21 cellular contexts compared by ENCODE assay signal in genomic region chr15:62854420-62855084, GRCh38.
DNase-seq lines count a peak whose midpoint lies in the region; ATAC-seq, FAIRE-seq and TF ChIP-seq lines count a peak whose summit lies in the region.
"Had no signal": no experiment of that assay in that cellular context is flagged by ENCODE, and none has a peak within 500 bp of the region (broad histone marks: within the 10 kb centered on the region; RNA-seq: fewer than 3 reads in every experiment).

No MANE protein-coding gene starts in this region.

- H3K4me2 ChIP-seq in PC-9, result no peak overlapping the region
- H3K4me2 ChIP-seq in trophoblast cell (ENCODE audit: low read length), result no peak overlapping the region

- no peak for DNase-seq in PC-9
- DNase-seq in ecto neural progenitor cell (ENCODE audit: low spot score), result peak; percentile 18
- DNase-seq in trophoblast cell, result no peak
- DNase-seq in right cardiac atrium, result no peak
- DNase-seq in GM12891 (ENCODE audit: insufficient read length, low spot score), result no peak
- DNase-seq in AML-193 (lab: John Stamatoyannopoulos, UW), result no peak
- DNase-seq: BE2C; CD8-positive, alpha-beta T cell; COR-L47; DMS153; DMS79 treated with DMSO at 0.1 percent for 48 hours; EL; GOT3; KBM-7 had no signal

- intact Hi-C loops in PC-9 (cut with micrococcal nuclease; ENCODE audit: unreplicated experiment), result loop anchor here (5.0 kb wide), 2 partner anchors 143 to 238 kb away; no protein-coding TSS in a partner anchor
- intact Hi-C loops in right cardiac atrium (cut with DNase I), result no loop called here

- H2BK5ac ChIP-seq in trophoblast cell (ENCODE audit: low read depth, low read length, poor library complexity), result peak overlapping the region; percentile 49

- peak overlapping the region; percentile 57 for H3K14ac ChIP-seq in trophoblast cell (ENCODE audit: low read length)

- no CpG with 5 or more reads among the region's 12 CpGs for WGBS in trophoblast cell (ENCODE audit: extremely low coverage, insufficient coverage, insufficient read length)
- WGBS in right cardiac atrium, result 92% methylated on average over 12 of the region's 12 CpGs

- H2AK5ac ChIP-seq in trophoblast cell (ENCODE audit: low read length), result peak overlapping the region; percentile 86

- H3K79me1 ChIP-seq in trophoblast cell (ENCODE audit: low read length), result peaks cover 55% of the 10 kb centered on the region

- no peak for ATAC-seq in right cardiac atrium
- no peak for ATAC-seq in HG03280 (IDR thresholded peaks at IDR 0.05; ENCODE audit: unreplicated experiment)
- ATAC-seq: CD8-positive, alpha-beta T cell had no signal

- H3K27ac ChIP-seq in C4-2B, result peak overlapping the region; percentile 83
- H3K27ac ChIP-seq in PC-9, result peak overlapping the region; percentile 99; the same call in 1 of the 2 replicates
- no peak overlapping the region for H3K27ac ChIP-seq in trophoblast cell (ENCODE audit: low read depth, low read length)
- no peak overlapping the region for H3K27ac ChIP-seq in right cardiac atrium (ENCODE audit: low read length)

- H3K4ac ChIP-seq in trophoblast cell (ENCODE audit: low read depth, low read length), result peak overlapping the region; percentile 43

- H3K4me3 ChIP-seq in PC-9, result no peak overlapping the region
- H3K4me3 ChIP-seq in trophoblast cell (ENCODE audit: low read depth, low read length), result no peak overlapping the region
- H3K4me3 ChIP-seq in right cardiac atrium (ENCODE audit: low read length), result no peak overlapping the region
- H3K4me3 ChIP-seq: HAP-1 had no signal

- peak overlapping the region; percentile 74 for H3K18ac ChIP-seq in trophoblast cell (ENCODE audit: low read length)

- H3K79me2 ChIP-seq in PC-9 (ENCODE audit: low read depth), result peaks cover 24% of the 10 kb centered on the region
- H3K79me2 ChIP-seq in trophoblast cell (ENCODE audit: control insufficient read depth, insufficient read depth, low read length, poor library complexity), result peaks cover 9% of the 10 kb centered on the region

- peaks cover 66% of the 10 kb centered on the region for H3F3A ChIP-seq in PC-9 (ENCODE audit: insufficient read depth, low read depth)

- POLR2A ChIA-PET in PC-9 (lab: Charles Lee; ENCODE audit: unreplicated experiment), result interaction anchor here (0.7 kb wide), 1 partner anchor 8 kb away, joined by 3 read pairs; no protein-coding TSS in a partner anchor

- H4K91ac ChIP-seq in trophoblast cell (ENCODE audit: low read depth, low read length), result peak overlapping the region; percentile 83

- CTCF ChIA-PET in PC-9 (lab: Charles Lee), result interaction anchor here (0.6 kb wide), 1 partner anchor 1709 kb away, joined by 3 read pairs; no protein-coding TSS in a partner anchor

- peak overlapping the region; percentile 27 for H2BK120ac ChIP-seq in trophoblast cell (ENCODE audit: insufficient read depth, low read length, poor library complexity)

- no peaks in the 10 kb centered on the region for H4K20me1 ChIP-seq in PC-9 (ENCODE audit: insufficient read depth)

- TF ChIP-seq CTCF in C4-2B (conservative IDR thresholded peaks at IDR 0.05), result no peak
- TF ChIP-seq CTCF in PC-9 (conservative IDR thresholded peaks at IDR 0.05), result no peak

- no peak overlapping the region for H3K9ac ChIP-seq in trophoblast cell (ENCODE audit: low read length)

- H3K9me2 ChIP-seq in PC-9 (ENCODE audit: insufficient read depth), result no peaks in the 10 kb centered on the region

- H2AFZ ChIP-seq in PC-9 (no peak overlapping the region), trophoblast cell (ENCODE audit: insufficient read depth, low read length, poor library complexity) (no peak overlapping the region)

- no peak overlapping the region for H3K23ac ChIP-seq in trophoblast cell (ENCODE audit: low read length)

- TF ChIP-seq POLR2A in GM12891 (IDR thresholded peaks at IDR 0.05; ENCODE audit: low read depth, low read length), result no peak

- no TSS peak for BruUV-seq in PC-9 (replicated peaks; lab: Mats Ljungman, UMichigan)

- H3K9me3 ChIP-seq in PC-9 (ENCODE audit: insufficient read depth, low read depth), result peaks cover 5% of the 10 kb centered on the region
- peaks cover 3% of the 10 kb centered on the region for H3K9me3 ChIP-seq in trophoblast cell (ENCODE audit: insufficient read depth, low read depth, low read length)
- no peaks in the 10 kb centered on the region for H3K9me3 ChIP-seq in right cardiac atrium (ENCODE audit: control insufficient read depth, low read length)
- H3K9me3 ChIP-seq: BE2C, HAP-1 had no signal

- H3K27me3 ChIP-seq in PC-9 (ENCODE audit: insufficient read depth, low read depth) (no peaks in the 10 kb centered on the region), trophoblast cell (ENCODE audit: insufficient read depth, low read length) (no peaks in the 10 kb centered on the region), right cardiac atrium (ENCODE audit: control insufficient read depth, insufficient read depth) (no peaks in the 10 kb centered on the region)
- H3K27me3 ChIP-seq: BE2C had no signal

- no peak overlapping the region for H4K12ac ChIP-seq in trophoblast cell (ENCODE audit: low read depth, low read length)

- H3K4me1 ChIP-seq in PC-9 (replicated peaks; ENCODE audit: insufficient read depth) (peaks cover 98% of the 10 kb centered on the region), trophoblast cell (ENCODE audit: control insufficient read depth in 1 of 2, insufficient read depth in 2 of 2, low read length in 2 of 2) (peaks cover 10 to 21% of the 10 kb centered on the region in 2 experiments), right cardiac atrium (ENCODE audit: control insufficient read depth, insufficient read depth, low read length) (no peaks in the 10 kb centered on the region)
- H3K4me1 ChIP-seq: HAP-1 had no signal

- H4K8ac ChIP-seq in trophoblast cell (ENCODE audit: low read depth, low read length), result peak overlapping the region; percentile 54

- peak overlapping the region; percentile 98 for H2BK12ac ChIP-seq in trophoblast cell (ENCODE audit: low read length)

- no peak for FAIRE-seq in GM12891 (lab: Jason Lieb, UNC)
- FAIRE-seq: D721Med, G401.6, GM19239, HTR-8/SVneo had no signal

- H3K36me3 ChIP-seq in PC-9 (ENCODE audit: low read depth) (no peaks in the 10 kb centered on the region), trophoblast cell (ENCODE audit: control insufficient read depth in 1 of 2, insufficient read depth in 2 of 2, low read length in 2 of 2) (peaks cover 0 to 1% of the 10 kb centered on the region in 2 experiments)
- H3K36me3 ChIP-seq: BE2C, HAP-1 had no signal

TF ChIP-seq in GM12891, 5 proteins besides CTCF, POLR2A, EP300 and RAD21:
- no peak for TF ChIP-seq SPI1 (IDR thresholded peaks at IDR 0.05; ENCODE audit: low read depth, low read length)
- no peak for TF ChIP-seq TAF1 (IDR thresholded peaks at IDR 0.05; ENCODE audit: low read depth, low read length)
- no peak for TF ChIP-seq PAX5 (IDR thresholded peaks at IDR 0.05; ENCODE audit: insufficient read depth, low read length, severe bottlenecking)
- TF ChIP-seq POLR2AphosphoS5 (IDR thresholded peaks at IDR 0.05; ENCODE audit: low read depth, low read length), result no peak
- TF ChIP-seq POU2F2 (IDR thresholded peaks at IDR 0.05; ENCODE audit: low read depth, low read length), result no peak

Comparison
In these comparisons a context has a peak if more than half of its experiments do, and no peak if none do; other contexts are left out.
1. H3K27ac ChIP-seq: peak in C4-2B (single experiment) and PC-9 (single experiment); none in trophoblast cell (single experiment) and right cardiac atrium (single experiment).